ENCODE assay signal across 7 cellular contexts in the genomic region with DNA sequence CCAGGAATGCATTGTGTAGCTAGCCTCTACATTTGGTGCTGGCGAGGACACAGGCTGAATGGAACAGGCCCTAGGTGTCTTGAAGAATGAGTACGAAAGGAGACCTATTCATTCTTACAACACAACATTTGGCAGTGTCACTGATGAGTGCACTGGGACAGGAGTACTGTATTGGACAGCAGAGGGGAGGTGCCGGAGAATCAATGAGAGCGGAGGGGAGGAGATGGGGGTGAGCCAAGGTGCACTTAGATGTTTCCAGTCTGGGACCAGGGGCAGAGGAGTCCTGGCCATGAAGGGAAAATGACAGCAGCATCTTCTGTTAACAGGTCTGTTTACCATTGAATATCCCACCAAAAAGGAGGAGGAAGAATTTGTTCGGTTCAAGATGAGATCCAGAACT. TPM values are rescaled to one million over a fixed set of nuclear protein-coding genes. Genes with fewer than 3 reads are reported as not detected.
"Had no signal": no experiment of that assay in that cellular context is flagged by ENCODE, and none has a peak within 500 bp of the region (broad histone marks: within the 10 kb centered on the region; RNA-seq: fewer than 3 reads in every experiment).

No MANE protein-coding gene starts in this region.

- H3K4me3 ChIP-seq: K562 had no signal

- ATAC-seq: K562 had no signal

- H3K9me3 Mint-ChIP-seq: IgD-negative memory B cell had no signal

- H3K27ac ChIP-seq: HL-60 had no signal

- H3K4me3 Mint-ChIP-seq: IgD-negative memory B cell had no signal

- DNase-seq: IMR-90, KBM-7 had no signal

- H3K27me3 Mint-ChIP-seq: IgD-negative memory B cell had no signal

- FAIRE-seq: HTR-8/SVneo, K562 had no signal

- H3K4me1 Mint-ChIP-seq: IgD-negative memory B cell had no signal

RNA-seq across cellular contexts. Expression of gene C3orf20, which starts 53.2 kb away (rescaled TPM):
- total RNA-seq: HT-29, IMR-90 had no signal
- polyA plus RNA-seq: IgD-negative memory B cell, IMR-90, K562 had no signal
